1 cellular context compared by ENCODE assay signal in genomic region chr9:133597316-133597957, GRCh38.
TF ChIP-seq lines count a peak whose summit lies in the region.

No MANE protein-coding gene starts in this region.

TF ChIP-seq in HepG2, 621 proteins besides CTCF, POLR2A, EP300 and RAD21:
- TF ChIP-seq CBX5 (CRISPR knock-in tag; IDR thresholded peaks at IDR 0.05; ENCODE audit: borderline replicate concordance) (peak; percentile 59; the same call in 1 of the 2 replicates), ZNF317 (CRISPR knock-in tag; IDR thresholded peaks at IDR 0.05) (peak; percentile 100)
- TF ChIP-seq, protein P1, sequence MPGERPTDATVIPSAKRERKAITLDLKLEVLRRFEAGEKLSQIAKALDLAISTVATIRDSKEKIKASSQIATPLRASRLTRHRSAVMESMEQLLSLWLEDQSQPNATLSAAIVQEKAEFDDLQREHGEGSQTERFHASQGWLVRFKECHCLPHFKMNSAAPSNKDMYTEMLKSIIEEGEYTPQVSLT (CRISPR knock-in tag; IDR thresholded peaks at IDR 0.05; ENCODE audit: borderline replicate concordance, low read depth) = no peak
